Comparison of ENCODE assay signal across 2 cellular contexts in genomic region chr17:65184235-65184959, GRCh38.
A peak's percentile ranks its signal among the peaks of the same experiment; 100 is the strongest.
TF ChIP-seq lines count a peak whose summit lies in the region.

No MANE protein-coding gene starts in this region.

TF ChIP-seq in A549, 52 proteins besides CTCF, POLR2A, EP300 and RAD21:
- TF ChIP-seq RCOR1 (IDR thresholded peaks at IDR 0.05; ENCODE audit: low read depth, low read length) (no peak), JUN (IDR thresholded peaks at IDR 0.05) (no peak)
TF ChIP-seq in A549: peak in this region for 0.

TF ChIP-seq in K562, 482 proteins besides CTCF, POLR2A, EP300 and RAD21:
- TF ChIP-seq MCM3 (IDR thresholded peaks at IDR 0.05) (no peak), TSHZ1 (CRISPR knock-in tag; IDR thresholded peaks at IDR 0.05) (no peak), MAFF (IDR thresholded peaks at IDR 0.05; ENCODE audit: low read length) (no peak), MEF2D (tag; conservative IDR thresholded peaks at IDR 0.05; ENCODE audit: low read depth) (no peak), EHMT2 (IDR thresholded peaks at IDR 0.05) (0 out of 2 replicates have a peak, but pooled peaks have one; percentile 13), FOXK1 (CRISPR knock-in tag; IDR thresholded peaks at IDR 0.05; ENCODE audit: borderline replicate concordance) (no peak), HDAC1 (IDR thresholded peaks at IDR 0.05) (no peak), MAFK (IDR thresholded peaks at IDR 0.05; ENCODE audit: low read length) (no peak), CBX2 (IDR thresholded peaks at IDR 0.05; ENCODE audit: insufficient read depth, low read length, poor library complexity, severe bottlenecking) (no peak), ARID3B (CRISPR knock-in tag; IDR thresholded peaks at IDR 0.05; ENCODE audit: borderline replicate concordance) (no peak), ZNF589 (CRISPR knock-in tag; IDR thresholded peaks at IDR 0.05; ENCODE audit: low read depth) (no peak), SAFB2 (IDR thresholded peaks at IDR 0.05; ENCODE audit: borderline replicate concordance, low read depth, low read length, severe bottlenecking) (no peak), ASH1L (IDR thresholded peaks at IDR 0.05; ENCODE audit: borderline replicate concordance, low read depth, partially characterized antibody) (peak; percentile 15), EGR1 (conservative IDR thresholded peaks at IDR 0.05) (no peak), DACH1 (IDR thresholded peaks at IDR 0.05; ENCODE audit: partially characterized antibody) (no peak), TBP (optimal IDR thresholded peaks at IDR 0.05; ENCODE audit: low read depth, low read length) (no peak), ZNF512 (tag; IDR thresholded peaks at IDR 0.05) (peak; percentile 94), KLF10 (CRISPR knock-in tag; IDR thresholded peaks at IDR 0.05) (no peak), PREB (CRISPR knock-in tag; IDR thresholded peaks at IDR 0.05) (no peak), MLLT1 (IDR thresholded peaks at IDR 0.05) (no peak), GTF2B (IDR thresholded peaks at IDR 0.05; ENCODE audit: extremely low read depth, insufficient read length) (no peak), ZNF41 (CRISPR knock-in tag; conservative IDR thresholded peaks at IDR 0.05) (no peak), NR1H2 (CRISPR knock-in tag; IDR thresholded peaks at IDR 0.05) (no peak), SIRT6 (IDR thresholded peaks at IDR 0.05; ENCODE audit: low read depth, low read length) (no peak), MYBL2 (IDR thresholded peaks at IDR 0.05; ENCODE audit: low read depth) (0 out of 2 replicates have a peak, but pooled peaks have one; percentile 15), MYBL2 (CRISPR knock-in tag; IDR thresholded peaks at IDR 0.05; ENCODE audit: borderline replicate concordance) (no peak), SMAD3 (CRISPR knock-in tag; conservative IDR thresholded peaks at IDR 0.05) (no peak), TAF9B (IDR thresholded peaks at IDR 0.05; ENCODE audit: partially characterized antibody) (no peak), NKRF (IDR thresholded peaks at IDR 0.05; ENCODE audit: borderline replicate concordance) (peak; percentile 28; the same call in 1 of the 2 replicates), ZNF217 (CRISPR knock-in tag; IDR thresholded peaks at IDR 0.05) (no peak), ZSCAN32 (CRISPR knock-in tag; IDR thresholded peaks at IDR 0.05) (no peak), HDAC6 (IDR thresholded peaks at IDR 0.05; ENCODE audit: low read depth, low read length) (no peak)
